Comparison of ENCODE assay signal across 15 cellular contexts in genomic region chr10:7853226-7853891, GRCh38. TPM values are rescaled to one million over a fixed set of nuclear protein-coding genes. Genes with fewer than 3 reads are reported as not detected.
A peak's percentile ranks its signal among the peaks of the same experiment; 100 is the strongest.
DNase-seq lines count a peak whose midpoint lies in the region; ATAC-seq and TF ChIP-seq lines count a peak whose summit lies in the region.
"Had no signal": no experiment of that assay in that cellular context is flagged by ENCODE, and none has a peak within 500 bp of the region (broad histone marks: within the 10 kb centered on the region; RNA-seq: fewer than 3 reads in every experiment).

No MANE protein-coding gene starts in this region.

- H3K27me3 Mint-ChIP-seq in endothelial cell (ENCODE audit: unreplicated experiment): no peaks in the 10 kb centered on the region
- H3K27me3 Mint-ChIP-seq: CD4-positive, alpha-beta memory T cell had no signal

- in situ Hi-C loops in Caki2 (cut with HindIII; ENCODE audit: low pct_unique_long_range_greater_than_20kb, low sequenced_read_pairs): no loop called here

- TF ChIP-seq POLR2A in gastroesophageal sphincter (IDR thresholded peaks at IDR 0.05): no peak

- ATAC-seq in gastroesophageal sphincter: no peak
- no peak for ATAC-seq in GM18870 (IDR thresholded peaks at IDR 0.05; ENCODE audit: unreplicated experiment)
- ATAC-seq: GM23338 had no signal

- H3K36me3 ChIP-seq in gastroesophageal sphincter: peaks cover 0 to 4% of the 10 kb centered on the region in 2 donors
- H3K36me3 ChIP-seq: BE2C had no signal

- H3K36me3 Mint-ChIP-seq in endothelial cell (ENCODE audit: low read depth, unreplicated experiment): peaks cover 3% of the 10 kb centered on the region

- no peaks in the 10 kb centered on the region for H3K27me3 ChIP-seq in gastroesophageal sphincter
- H3K27me3 ChIP-seq: BE2C had no signal

- H3K27ac Mint-ChIP-seq in endothelial cell (ENCODE audit: unreplicated experiment): peak overlapping the region; percentile 90
- H3K27ac Mint-ChIP-seq: CD4-positive, alpha-beta memory T cell; HFFc6 had no signal

- TF ChIP-seq CTCF in 22Rv1 (IDR thresholded peaks at IDR 0.05) (no peak), endothelial cell (IDR thresholded peaks at IDR 0.05; ENCODE audit: unreplicated experiment) (no peak), gastroesophageal sphincter (IDR thresholded peaks at IDR 0.05) (no peak)

- H3K4me3 ChIP-seq in gastroesophageal sphincter: no peak overlapping the region
- H3K4me3 ChIP-seq: GM23338 had no signal

- H3K4me1 Mint-ChIP-seq in endothelial cell (ENCODE audit: unreplicated experiment): peaks cover 38% of the 10 kb centered on the region

- peak overlapping the region; percentile 57 for H3K27ac ChIP-seq in 22Rv1
- H3K27ac ChIP-seq in gastroesophageal sphincter: no peak overlapping the region
- H3K27ac ChIP-seq: C4-2B had no signal

- peaks cover 0 to 10% (median 0%) of the 10 kb centered on the region in 3 donors for H3K4me1 ChIP-seq in gastroesophageal sphincter
- H3K4me1 ChIP-seq: BE2C had no signal

- no peak overlapping the region for H3K4me3 Mint-ChIP-seq in endothelial cell (ENCODE audit: unreplicated experiment)
- H3K4me3 Mint-ChIP-seq: CD4-positive, alpha-beta memory T cell; GM23338; HFFc6 had no signal

- DNase-seq in Caki2 (ENCODE audit: low read depth) (peak; percentile 14), NCI-H69 (lab: John Stamatoyannopoulos, UW) (peak; percentile 0), endothelial cell (ENCODE audit: low spot score) (no peak), NCI-H187 treated with DMSO at 0.1 percent for 48 hours (lab: John Stamatoyannopoulos, UW) (no peak), NCI-H526 treated with DMSO at 0.1 percent for 48 hours (lab: John Stamatoyannopoulos, UW) (no peak)
- DNase-seq: BE2C; CD4-positive, alpha-beta memory T cell; GF-D8; H7; HFFc6 had no signal

- H3K9me3 ChIP-seq in gastroesophageal sphincter: no peaks in the 10 kb centered on the region
- H3K9me3 ChIP-seq: BE2C had no signal

- no peak for TF ChIP-seq EP300 in gastroesophageal sphincter (IDR thresholded peaks at IDR 0.05)

- 74 to 82% methylated on average over 4 of the region's 4 CpGs for WGBS in gastroesophageal sphincter (ENCODE audit: low coverage in 1 of 2), 2 donors

- H3K9me3 Mint-ChIP-seq in endothelial cell (ENCODE audit: unreplicated experiment): no peaks in the 10 kb centered on the region
- H3K9me3 Mint-ChIP-seq: GM23338, HFFc6 had no signal

RNA-seq across cellular contexts. Expression of gene TAF3, which starts 35.1 kb away (rescaled TPM):
- 1.0 and 1.3 TPM in 2 replicates for total RNA-seq in Caki2 (2014; rRNA removed; shearing (Covaris generic); ENCODE audit: low replicate concordance)
- total RNA-seq in endothelial cell (ENCODE audit: unreplicated experiment) (12.4 TPM), gastroesophageal sphincter (10 to 100 TPM in 2 of 4 donors, 1 to 10 TPM in 2; 5.7 to 11.8 (median 8.8) TPM)

Comparison
In these comparisons a context has a peak if more than half of its experiments do, and no peak if none do; other contexts are left out.
1. DNase-seq: peak in Caki2 (single experiment) and NCI-H69 (single experiment); none in endothelial cell (single experiment), NCI-H187 treated with DMSO at 0.1 percent for 48 hours (single experiment) and NCI-H526 treated with DMSO at 0.1 percent for 48 hours (single experiment).